8 cellular contexts compared by ENCODE assay signal in genomic region chr4:75289843-75290616, GRCh38.
DNase-seq lines count a peak whose midpoint lies in the region; ATAC-seq and TF ChIP-seq lines count a peak whose summit lies in the region.

No MANE protein-coding gene starts in this region.

- peak overlapping the region in 3 of 5 experiments; percentile 20 to 70 (median 63) for H3K27ac Mint-ChIP-seq in brain
- H3K27ac Mint-ChIP-seq in neural crest cell (ENCODE audit: unreplicated experiment) = no peak overlapping the region

- peak; percentile 3 for DNase-seq in A172 (ENCODE audit: low spot score)
- peak; percentile 96 for DNase-seq in NCI-H1417 treated with DMSO at 0.1 percent for 48 hours (lab: John Stamatoyannopoulos, UW)
- DNase-seq in neural crest cell (ENCODE audit: low read depth, low spot score) = peak; percentile 2
- no peak for DNase-seq in NCI-H524 treated with DMSO at 0.1 percent for 48 hours (lab: John Stamatoyannopoulos, UW)
- DNase-seq in stimulated activated CD4-positive, alpha-beta T cell treated with anti-CD3 and anti-CD28 coated beads, Interleukin-4, amount 100 ng/mL, for 24 hours = no peak

- no peaks in the 10 kb centered on the region for H3K36me3 Mint-ChIP-seq in brain
- peaks cover 3% of the 10 kb centered on the region for H3K36me3 Mint-ChIP-seq in neural crest cell (ENCODE audit: low read depth)

- peaks cover 23% of the 10 kb centered on the region for H3K4me1 Mint-ChIP-seq in brain
- H3K4me1 Mint-ChIP-seq in neural crest cell = no peaks in the 10 kb centered on the region

- peaks cover 0 to 10% (median 3%) of the 10 kb centered on the region in 5 experiments for H3K9me3 Mint-ChIP-seq in brain
- peaks cover 11% of the 10 kb centered on the region for H3K9me3 Mint-ChIP-seq in neural crest cell

- H3K27me3 Mint-ChIP-seq in brain (no peaks in the 10 kb centered on the region), neural crest cell (ENCODE audit: low read depth) (no peaks in the 10 kb centered on the region)

- H3K4me3 Mint-ChIP-seq in brain (no peak overlapping the region), neural crest cell (no peak overlapping the region)

- ATAC-seq in GM18868 (IDR thresholded peaks at IDR 0.05; ENCODE audit: unreplicated experiment) = peak; percentile 87
- ATAC-seq in HG03521 (IDR thresholded peaks at IDR 0.05; ENCODE audit: unreplicated experiment) = no peak

- TF ChIP-seq CTCF in brain (conservative IDR thresholded peaks at IDR 0.05) (peak in 1 of 2 experiments; percentile 54), neural crest cell (conservative IDR thresholded peaks at IDR 0.05) (peak; percentile 54)

Comparison
In these comparisons a context has a peak if more than half of its experiments do, and no peak if none do; other contexts are left out.
1. DNase-seq: peak in A172 (single experiment), NCI-H1417 treated with DMSO at 0.1 percent for 48 hours (single experiment) and neural crest cell (single experiment); none in NCI-H524 treated with DMSO at 0.1 percent for 48 hours (single experiment) and stimulated activated CD4-positive, alpha-beta T cell treated with anti-CD3 and anti-CD28 coated beads, Interleukin-4, amount 100 ng/mL, for 24 hours (single experiment).